In the genomic region with DNA sequence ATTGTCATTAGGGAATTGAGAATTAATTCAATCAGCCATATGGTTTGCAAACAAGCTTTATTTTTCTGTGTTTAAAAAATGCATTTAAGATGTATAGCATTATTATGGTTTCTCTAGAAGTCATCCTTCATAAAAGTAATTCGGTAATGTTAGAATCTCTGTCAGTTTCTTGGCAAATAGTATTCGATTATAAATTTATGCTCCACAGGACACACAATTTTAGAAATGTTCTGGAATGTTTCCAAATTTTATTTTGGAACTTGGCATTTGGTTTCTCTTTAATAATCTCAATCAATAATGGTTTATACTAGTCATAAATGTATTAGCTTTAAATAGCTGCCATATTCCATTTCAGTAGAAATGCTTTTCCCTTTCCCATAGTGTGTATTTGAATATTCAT, we compare ENCODE assay signal across 25 cellular contexts.
"Had no signal": no experiment of that assay in that cellular context is flagged by ENCODE, and none has a peak within 500 bp of the region (broad histone marks: within the 10 kb centered on the region; RNA-seq: fewer than 3 reads in every experiment).

No MANE protein-coding gene starts in this region.

- H3K4me3 Mint-ChIP-seq: dendritic cell treated with granulocyte-macrophage colony-stimulating factor and Interleukin-4, amounts not matched to agents 40 ng/mL and 50 ng/mL, for 4 days; effector memory CD8-positive, alpha-beta T cell; endodermal cell had no signal

- DNase-seq: colonic mucosa; cortex of kidney; dermis blood vessel endothelial cell; dorsolateral prefrontal cortex; effector CD4-positive, alpha-beta T cell; effector CD8-positive, alpha-beta T cell; effector memory CD4-positive, alpha-beta T cell; effector memory CD8-positive, alpha-beta T cell; endodermal cell; erythroblast; esophagus squamous epithelium; foreskin fibroblast; foreskin keratinocyte; foreskin melanocyte; gastrocnemius medialis; glutamatergic neuron; head of caudate nucleus; heart left ventricle; heart right ventricle had no signal

- H3K4me1 ChIP-seq: colonic mucosa, esophagus squamous epithelium, foreskin keratinocyte had no signal

- H3K27ac Mint-ChIP-seq: dendritic cell treated with granulocyte-macrophage colony-stimulating factor and Interleukin-4, amounts not matched to agents 40 ng/mL and 50 ng/mL, for 4 days; effector memory CD8-positive, alpha-beta T cell; endodermal cell had no signal

- H3K27me3 ChIP-seq: colonic mucosa, dorsolateral prefrontal cortex, esophagus muscularis mucosa, esophagus squamous epithelium, foreskin keratinocyte, gastrocnemius medialis, gastroesophageal sphincter, heart left ventricle, heart right ventricle had no signal

- H3K27me3 Mint-ChIP-seq: effector memory CD8-positive, alpha-beta T cell had no signal

- H3K36me3 ChIP-seq: colonic mucosa, esophagus muscularis mucosa, esophagus squamous epithelium, gastrocnemius medialis, gastroesophageal sphincter, heart left ventricle, heart right ventricle had no signal

- H3K27ac ChIP-seq: colonic mucosa, coronary artery, epithelial cell of prostate, esophagus muscularis mucosa, esophagus squamous epithelium, foreskin keratinocyte, gastrocnemius medialis, gastroesophageal sphincter had no signal

- H3K4me3 ChIP-seq: colonic mucosa, coronary artery, dorsolateral prefrontal cortex, esophagus muscularis mucosa, esophagus squamous epithelium, gastrocnemius medialis, gastroesophageal sphincter, heart left ventricle, heart right ventricle had no signal

- ATAC-seq: effector memory CD8-positive, alpha-beta T cell; esophagus mucosa; foreskin keratinocyte; gastrocnemius medialis; gastroesophageal sphincter; heart left ventricle; heart right ventricle had no signal
